Comparison of ENCODE assay signal across 13 cellular contexts in the genomic region with DNA sequence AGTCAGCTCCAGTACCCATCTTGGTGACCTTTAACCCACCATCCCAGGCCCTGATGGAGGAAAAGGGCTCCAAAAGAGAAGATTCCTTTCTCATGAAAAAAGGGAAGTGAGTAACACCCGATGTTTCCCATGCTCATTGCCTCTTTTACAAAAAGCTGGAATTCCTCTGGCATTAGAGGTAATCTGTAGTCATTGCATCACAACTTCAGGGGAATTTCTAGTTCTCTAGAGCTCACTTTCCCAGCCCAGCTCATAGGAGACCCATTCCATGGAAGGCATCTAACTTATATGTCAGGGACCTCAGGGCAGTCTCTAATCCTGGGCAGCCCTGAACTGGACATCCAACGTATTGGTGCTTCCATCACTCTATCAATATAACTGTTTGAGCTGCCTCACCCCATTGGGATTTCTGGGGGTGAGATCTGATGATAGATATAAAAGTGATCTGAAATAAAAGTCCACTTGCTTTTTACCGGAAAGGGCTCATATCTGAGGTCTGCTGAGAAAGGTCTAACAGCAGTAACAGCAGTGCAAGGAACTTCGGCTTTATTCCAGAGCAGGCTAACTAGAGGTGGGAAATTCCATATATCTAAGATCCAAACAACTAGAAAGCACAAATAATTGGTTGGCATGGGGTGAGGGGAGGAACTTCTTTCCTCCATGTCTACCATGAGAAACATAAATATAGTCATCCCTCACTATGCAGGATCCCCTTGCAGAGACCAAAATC.
DNase-seq lines count a peak whose midpoint lies in the region; ATAC-seq and TF ChIP-seq lines count a peak whose summit lies in the region.
"Had no signal": no experiment of that assay in that cellular context is flagged by ENCODE, and none has a peak within 500 bp of the region (broad histone marks: within the 10 kb centered on the region; RNA-seq: fewer than 3 reads in every experiment).

No MANE protein-coding gene starts in this region.

- intact Hi-C loops in sigmoid colon (cut with DNase I): no loop called here

- WGBS in sigmoid colon, 2 donors: 74 to 78% methylated on average over 4 of the region's 4 CpGs

- TF ChIP-seq CTCF in fibroblast of the aortic adventitia (IDR thresholded peaks at IDR 0.05; ENCODE audit: insufficient read depth, low read length) (no peak), sigmoid colon (IDR thresholded peaks at IDR 0.05) (no peak), GM10266 (IDR thresholded peaks at IDR 0.05; ENCODE audit: control insufficient read depth, insufficient read depth, low read depth, missing control alignments) (no peak)

- H3K4me3 ChIP-seq in SJSA1 (no peak overlapping the region), fibroblast of the aortic adventitia (ENCODE audit: low read depth, low read length) (no peak overlapping the region), sigmoid colon (no peak overlapping the region)
- H3K4me3 ChIP-seq: skin epidermis had no signal

- H3K36me3 Mint-ChIP-seq in activated T-helper 17 cell treated with anti-CD3 and anti-CD28 coated beads, Interleukin-2, amount 50 U/mL, for 72 hours (ENCODE audit: low read depth): no peaks in the 10 kb centered on the region
- H3K36me3 Mint-ChIP-seq: activated naive CD8-positive, alpha-beta T cell had no signal

- peaks cover 9% of the 10 kb centered on the region for H3K9me3 Mint-ChIP-seq in activated T-helper 17 cell treated with anti-CD3 and anti-CD28 coated beads, Interleukin-2, amount 50 U/mL, for 72 hours

- H3K9me3 ChIP-seq in SJSA1 (replicated peaks) (no peaks in the 10 kb centered on the region), sigmoid colon (no peaks in the 10 kb centered on the region)

- TF ChIP-seq EP300 in sigmoid colon (IDR thresholded peaks at IDR 0.05): no peak

- peak; percentile 75 for DNase-seq in GM04504 (ENCODE audit: low read depth)
- DNase-seq in SJSA1 (ENCODE audit: low read depth in 1 of 2, low spot score in 2 of 2): peak in 1 of 2 experiments; percentile 34
- DNase-seq in fibroblast of the aortic adventitia (ENCODE audit: low read depth): peak; percentile 97
- no peak for DNase-seq in sigmoid colon
- DNase-seq in GM10266 (ENCODE audit: extremely low spot score): no peak
- DNase-seq in stimulated activated CD4-positive, alpha-beta T cell treated with anti-CD3 and anti-CD28 coated beads, Interleukin-4, amount 100 ng/mL, for 4 hours: no peak
- DNase-seq: activated CD8-positive, alpha-beta T cell treated with anti-CD3 and anti-CD28 coated beads, Interleukin-2, amount 10 ng/mL, durations not matched to agents 7 days and 5 days; NCI-H1436; T-helper 17 cell had no signal

- H3K27me3 ChIP-seq in SJSA1 (replicated peaks) (no peaks in the 10 kb centered on the region), sigmoid colon (no peaks in the 10 kb centered on the region)

- no peaks in the 10 kb centered on the region for H3K4me1 Mint-ChIP-seq in activated T-helper 17 cell treated with anti-CD3 and anti-CD28 coated beads, Interleukin-2, amount 50 U/mL, for 72 hours
- H3K4me1 Mint-ChIP-seq: T-helper 17 cell had no signal

- TF ChIP-seq POLR2A in sigmoid colon (IDR thresholded peaks at IDR 0.05): no peak

- H3K27me3 Mint-ChIP-seq in activated T-helper 17 cell treated with anti-CD3 and anti-CD28 coated beads, Interleukin-2, amount 50 U/mL, for 72 hours: peaks cover 9% of the 10 kb centered on the region
- H3K27me3 Mint-ChIP-seq: activated naive CD8-positive, alpha-beta T cell; T-helper 17 cell had no signal

- H3K36me3 ChIP-seq in SJSA1 (no peaks in the 10 kb centered on the region), sigmoid colon (no peaks in the 10 kb centered on the region)

- H3K4me1 ChIP-seq in SJSA1 (replicated peaks) (peaks cover 12% of the 10 kb centered on the region), sigmoid colon (peaks cover 0 to 4% (median 0%) of the 10 kb centered on the region in 4 donors)

- H3K4me3 Mint-ChIP-seq in activated T-helper 17 cell treated with anti-CD3 and anti-CD28 coated beads, Interleukin-2, amount 50 U/mL, for 72 hours: no peak overlapping the region
- H3K4me3 Mint-ChIP-seq: activated CD8-positive, alpha-beta T cell treated with anti-CD3 and anti-CD28 coated beads, Interleukin-2, amount 10 ng/mL, durations not matched to agents 7 days and 5 days; activated naive CD8-positive, alpha-beta T cell; T-helper 17 cell had no signal

- ATAC-seq in GM21360 (IDR thresholded peaks at IDR 0.05; ENCODE audit: unreplicated experiment): no peak
- no peak for ATAC-seq in activated T-helper 17 cell treated with anti-CD3 and anti-CD28 coated beads, Interleukin-2, amount 50 U/mL, for 72 hours (replicated peaks)
- ATAC-seq: activated CD8-positive, alpha-beta T cell treated with anti-CD3 and anti-CD28 coated beads, Interleukin-2, amount 10 ng/mL, durations not matched to agents 7 days and 5 days; T-helper 17 cell had no signal

- no peak overlapping the region for H3K27ac Mint-ChIP-seq in activated T-helper 17 cell treated with anti-CD3 and anti-CD28 coated beads, Interleukin-2, amount 50 U/mL, for 72 hours
- H3K27ac Mint-ChIP-seq: activated CD8-positive, alpha-beta T cell treated with anti-CD3 and anti-CD28 coated beads, Interleukin-2, amount 10 ng/mL, durations not matched to agents 7 days and 5 days; activated naive CD8-positive, alpha-beta T cell; T-helper 17 cell had no signal

- peak overlapping the region; percentile 51 for H3K27ac ChIP-seq in SJSA1
- peak overlapping the region in 3 of 4 donors; percentile 9 to 55 (median 32) for H3K27ac ChIP-seq in sigmoid colon
- H3K27ac ChIP-seq: skin epidermis had no signal

Comparison
In these comparisons a context has a peak if more than half of its experiments do, and no peak if none do; other contexts are left out.
1. DNase-seq: peak in GM04504 (single experiment) and fibroblast of the aortic adventitia (single experiment); none in sigmoid colon (single experiment), GM10266 (single experiment) and stimulated activated CD4-positive, alpha-beta T cell treated with anti-CD3 and anti-CD28 coated beads, Interleukin-4, amount 100 ng/mL, for 4 hours (0 of 2).